ENCODE assay signal across 1 cellular context in the genomic region with DNA sequence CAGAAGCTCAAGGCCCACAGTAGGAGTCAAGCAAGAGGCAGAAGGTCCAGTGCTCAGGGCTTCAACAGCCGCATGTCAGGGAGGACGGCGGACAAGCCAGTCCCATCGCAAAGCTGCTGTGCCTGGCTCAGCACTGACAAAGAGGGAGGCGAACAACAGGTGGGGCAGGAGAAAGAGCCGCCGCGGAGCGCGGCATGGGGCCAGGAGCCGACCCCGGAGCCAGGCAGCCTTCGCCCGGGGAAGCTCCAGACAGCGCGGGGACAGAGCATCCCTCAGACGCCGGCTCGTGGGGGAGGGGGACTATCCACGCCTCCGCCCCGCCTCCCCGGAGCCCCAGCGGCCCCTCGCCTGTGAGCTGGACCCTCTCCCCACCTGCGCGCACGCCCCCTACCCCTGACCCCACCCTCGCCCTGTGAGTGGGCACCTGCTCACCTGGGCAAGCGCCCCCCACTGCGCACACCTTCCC.
TF ChIP-seq lines count a peak whose summit lies in the region.

No MANE protein-coding gene starts in this region.

TF ChIP-seq in K562, 482 proteins besides CTCF, POLR2A, EP300 and RAD21 (continued from another document):
- TF ChIP-seq, protein P1, sequence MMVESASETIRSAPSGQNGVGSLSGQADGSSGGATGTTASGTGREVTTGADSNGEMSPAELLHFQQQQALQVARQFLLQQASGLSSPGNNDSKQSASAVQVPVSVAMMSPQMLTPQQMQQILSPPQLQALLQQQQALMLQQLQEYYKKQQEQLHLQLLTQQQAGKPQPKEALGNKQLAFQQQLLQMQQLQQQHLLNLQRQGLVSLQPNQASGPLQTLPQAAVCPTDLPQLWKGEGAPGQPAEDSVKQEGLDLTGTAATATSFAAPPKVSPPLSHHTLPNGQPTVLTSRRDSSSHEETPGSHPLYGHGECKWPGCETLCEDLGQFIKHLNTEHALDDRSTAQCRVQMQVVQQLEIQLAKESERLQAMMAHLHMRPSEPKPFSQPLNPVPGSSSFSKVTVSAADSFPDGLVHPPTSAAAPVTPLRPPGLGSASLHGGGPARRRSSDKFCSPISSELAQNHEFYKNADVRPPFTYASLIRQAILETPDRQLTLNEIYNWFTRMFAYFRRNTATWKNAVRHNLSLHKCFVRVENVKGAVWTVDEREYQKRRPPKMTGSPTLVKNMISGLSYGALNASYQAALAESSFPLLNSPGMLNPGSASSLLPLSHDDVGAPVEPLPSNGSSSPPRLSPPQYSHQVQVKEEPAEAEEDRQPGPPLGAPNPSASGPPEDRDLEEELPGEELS (CRISPR knock-in tag; IDR thresholded peaks at IDR 0.05; ENCODE audit: borderline replicate concordance) = 0 out of 2 replicates have a peak, but pooled peaks have one; percentile 17
- TF ChIP-seq SMAD1 (IDR thresholded peaks at IDR 0.05; ENCODE audit: low read depth, low read length, partially characterized antibody) (no peak), SIN3A (IDR thresholded peaks at IDR 0.05; ENCODE audit: borderline replicate concordance in 2 of 2, control insufficient read depth in 1 of 2, low read depth in 2 of 2, low read length in 2 of 2) (peak in 1 of 2 experiments; percentile 55; a peak in 1 of 4 replicates), TBP (optimal IDR thresholded peaks at IDR 0.05; ENCODE audit: low read depth, low read length) (no peak), TEAD2 (tag; IDR thresholded peaks at IDR 0.05) (no peak), HCFC1 (IDR thresholded peaks at IDR 0.05; ENCODE audit: low read depth, low read length) (no peak), ZNF263 (CRISPR knock-in tag; IDR thresholded peaks at IDR 0.05; ENCODE audit: borderline replicate concordance) (peak; percentile 75), CBFB (CRISPR knock-in tag; IDR thresholded peaks at IDR 0.05) (no peak)
- TF ChIP-seq, protein P2, sequence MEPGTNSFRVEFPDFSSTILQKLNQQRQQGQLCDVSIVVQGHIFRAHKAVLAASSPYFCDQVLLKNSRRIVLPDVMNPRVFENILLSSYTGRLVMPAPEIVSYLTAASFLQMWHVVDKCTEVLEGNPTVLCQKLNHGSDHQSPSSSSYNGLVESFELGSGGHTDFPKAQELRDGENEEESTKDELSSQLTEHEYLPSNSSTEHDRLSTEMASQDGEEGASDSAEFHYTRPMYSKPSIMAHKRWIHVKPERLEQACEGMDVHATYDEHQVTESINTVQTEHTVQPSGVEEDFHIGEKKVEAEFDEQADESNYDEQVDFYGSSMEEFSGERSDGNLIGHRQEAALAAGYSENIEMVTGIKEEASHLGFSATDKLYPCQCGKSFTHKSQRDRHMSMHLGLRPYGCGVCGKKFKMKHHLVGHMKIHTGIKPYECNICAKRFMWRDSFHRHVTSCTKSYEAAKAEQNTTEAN (CRISPR knock-in tag; IDR thresholded peaks at IDR 0.05) = 0 out of 2 replicates have a peak, but pooled peaks have one; percentile 12
- TF ChIP-seq, protein P3, sequence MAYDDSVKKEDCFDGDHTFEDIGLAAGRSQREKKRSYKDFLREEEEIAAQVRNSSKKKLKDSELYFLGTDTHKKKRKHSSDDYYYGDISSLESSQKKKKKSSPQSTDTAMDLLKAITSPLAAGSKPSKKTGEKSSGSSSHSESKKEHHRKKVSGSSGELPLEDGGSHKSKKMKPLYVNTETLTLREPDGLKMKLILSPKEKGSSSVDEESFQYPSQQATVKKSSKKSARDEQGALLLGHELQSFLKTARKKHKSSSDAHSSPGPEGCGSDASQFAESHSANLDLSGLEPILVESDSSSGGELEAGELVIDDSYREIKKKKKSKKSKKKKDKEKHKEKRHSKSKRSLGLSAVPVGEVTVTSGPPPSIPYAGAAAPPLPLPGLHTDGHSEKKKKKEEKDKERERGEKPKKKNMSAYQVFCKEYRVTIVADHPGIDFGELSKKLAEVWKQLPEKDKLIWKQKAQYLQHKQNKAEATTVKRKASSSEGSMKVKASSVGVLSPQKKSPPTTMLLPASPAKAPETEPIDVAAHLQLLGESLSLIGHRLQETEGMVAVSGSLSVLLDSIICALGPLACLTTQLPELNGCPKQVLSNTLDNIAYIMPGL (CRISPR knock-in tag; IDR thresholded peaks at IDR 0.05) = 0 out of 2 replicates have a peak, but pooled peaks have one; percentile 9
- TF ChIP-seq, protein P4, sequence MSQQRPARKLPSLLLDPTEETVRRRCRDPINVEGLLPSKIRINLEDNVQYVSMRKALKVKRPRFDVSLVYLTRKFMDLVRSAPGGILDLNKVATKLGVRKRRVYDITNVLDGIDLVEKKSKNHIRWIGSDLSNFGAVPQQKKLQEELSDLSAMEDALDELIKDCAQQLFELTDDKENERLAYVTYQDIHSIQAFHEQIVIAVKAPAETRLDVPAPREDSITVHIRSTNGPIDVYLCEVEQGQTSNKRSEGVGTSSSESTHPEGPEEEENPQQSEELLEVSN (IDR thresholded peaks at IDR 0.05; ENCODE audit: borderline replicate concordance in 1 of 2, extremely low read depth in 1 of 2, insufficient read depth in 1 of 2, insufficient read length in 1 of 2, low read depth in 1 of 2, low read length in 1 of 2, poor library complexity in 1 of 2, severe bottlenecking in 1 of 2) = peak in 1 of 2 experiments; percentile 2
